Comparison of ENCODE assay signal across 8 cellular contexts in genomic region chr19:58581227-58582141, GRCh38. TPM values are rescaled to one million over a fixed set of nuclear protein-coding genes. Genes with fewer than 3 reads are reported as not detected.
DNase-seq lines count a peak whose midpoint lies in the region; ATAC-seq and TF ChIP-seq lines count a peak whose summit lies in the region.

No MANE protein-coding gene starts in this region.

- H3K4me1 Mint-ChIP-seq in progenitor cell of endocrine pancreas (ENCODE audit: low read depth): no peaks in the 10 kb centered on the region

- ATAC-seq in GM18870 (IDR thresholded peaks at IDR 0.05; ENCODE audit: unreplicated experiment): peak; percentile 65

- DNase-seq in activated T-helper 9 cell treated with anti-CD3 and anti-CD28 coated beads, Interleukin-2, amount 50 U/mL, for 16 hours (ENCODE audit: low read depth): peak; percentile 80
- DNase-seq in head of caudate nucleus (peak; percentile 40 to 92 (median 80)), progenitor cell of endocrine pancreas (ENCODE audit: low spot score, unreplicated experiment) (peak; percentile 68), ureter (ENCODE audit: low spot score) (peak; percentile 87), NCI-H2029 treated with DMSO at 0.1 percent for 48 hours (lab: John Stamatoyannopoulos, UW) (no peak), AML-193 (lab: John Stamatoyannopoulos, UW) (no peak)

- intact Hi-C loops in head of caudate nucleus (cut with DNase I): no loop called here

- TF ChIP-seq CTCF in progenitor cell of endocrine pancreas (IDR thresholded peaks at IDR 0.05; ENCODE audit: unreplicated experiment): peak; percentile 88

- peaks cover 11% of the 10 kb centered on the region for H3K36me3 Mint-ChIP-seq in progenitor cell of endocrine pancreas (ENCODE audit: insufficient read depth)

- peak overlapping the region; percentile 64 for H3K27ac Mint-ChIP-seq in progenitor cell of endocrine pancreas

- H3K9me3 ChIP-seq in KOPT-K1 (ENCODE audit: insufficient read depth, low read length, poor library complexity, severe bottlenecking): no peaks in the 10 kb centered on the region

- no peaks in the 10 kb centered on the region for H3K27me3 Mint-ChIP-seq in progenitor cell of endocrine pancreas

- H3K4me3 Mint-ChIP-seq in progenitor cell of endocrine pancreas (ENCODE audit: low read depth): no peak overlapping the region

- no peaks in the 10 kb centered on the region for H3K9me3 Mint-ChIP-seq in progenitor cell of endocrine pancreas (ENCODE audit: low read depth)

- peak overlapping the region; percentile 37 for H3K27ac ChIP-seq in KOPT-K1 (ENCODE audit: low read depth, low read length, poor library complexity, severe bottlenecking)

- peaks cover 25% of the 10 kb centered on the region; the same call in 1 of the 2 replicates for H3K36me3 ChIP-seq in KOPT-K1 (ENCODE audit: insufficient read depth, low read length)

RNA-seq across cellular contexts. Expression of gene MZF1, which starts 8.3 kb away (rescaled TPM):
- total RNA-seq in progenitor cell of endocrine pancreas (70.9 and 71.3 TPM in 2 replicates), ureter (43.4 TPM)

RNA-seq across cellular contexts. Expression of gene UBE2M, which starts 23.1 kb away (rescaled TPM):
- total RNA-seq in progenitor cell of endocrine pancreas (73.0 and 80.4 TPM in 2 replicates), ureter (60.7 TPM)

RNA-seq across cellular contexts. Expression of gene CHMP2A, which starts 26.6 kb away (rescaled TPM):
- total RNA-seq in progenitor cell of endocrine pancreas (72.2 and 81.5 TPM in 2 replicates), ureter (137 TPM)

RNA-seq across cellular contexts. Expression of gene TRIM28, which starts 37.6 kb away (rescaled TPM):
- 699 and 731 TPM in 2 replicates for total RNA-seq in progenitor cell of endocrine pancreas
- 329 TPM for total RNA-seq in ureter

Comparison
In these comparisons a context has a peak if more than half of its experiments do, and no peak if none do; other contexts are left out.
1. DNase-seq: peak in activated T-helper 9 cell treated with anti-CD3 and anti-CD28 coated beads, Interleukin-2, amount 50 U/mL, for 16 hours (single experiment), head of caudate nucleus (42 of 42), progenitor cell of endocrine pancreas (single experiment) and ureter (single experiment); none in NCI-H2029 treated with DMSO at 0.1 percent for 48 hours (single experiment) and AML-193 (0 of 2).